8 cellular contexts compared by ENCODE assay signal in genomic region chr12:59595097-59595496, GRCh38. TPM values are rescaled to one million over a fixed set of nuclear protein-coding genes. Genes with fewer than 3 reads are reported as not detected.
DNase-seq lines count a peak whose midpoint lies in the region; ATAC-seq and TF ChIP-seq lines count a peak whose summit lies in the region.

No MANE protein-coding gene starts in this region.

- H4K20me1 ChIP-seq in OCI-LY3 (ENCODE audit: insufficient read depth, low read length): no peaks in the 10 kb centered on the region

- peak overlapping the region; percentile 73 for H3K4me2 ChIP-seq in OCI-LY3 (ENCODE audit: low read length)

- peaks cover 32% of the 10 kb centered on the region for H3K4me1 Mint-ChIP-seq in endothelial cell (ENCODE audit: unreplicated experiment)
- H3K4me1 Mint-ChIP-seq in progenitor cell of endocrine pancreas (ENCODE audit: low read depth): peaks cover 12% of the 10 kb centered on the region

- TF ChIP-seq CTCF in OCI-LY3 (IDR thresholded peaks at IDR 0.05; ENCODE audit: low read depth, low read length): no peak
- no peak for TF ChIP-seq CTCF in endothelial cell (IDR thresholded peaks at IDR 0.05; ENCODE audit: unreplicated experiment)
- TF ChIP-seq CTCF in progenitor cell of endocrine pancreas (IDR thresholded peaks at IDR 0.05; ENCODE audit: unreplicated experiment): no peak

- H3K4me3 Mint-ChIP-seq in endothelial cell (ENCODE audit: unreplicated experiment) (peak overlapping the region; percentile 93), progenitor cell of endocrine pancreas (ENCODE audit: low read depth) (peak overlapping the region; percentile 88)

- no peak for DNase-seq in endothelial cell (ENCODE audit: low spot score)
- DNase-seq in progenitor cell of endocrine pancreas (ENCODE audit: low spot score, unreplicated experiment): no peak
- no peak for DNase-seq in GM19238 (ENCODE audit: insufficient read length, low spot score)
- DNase-seq in NCI-H226: no peak

- H3K27me3 Mint-ChIP-seq in endothelial cell (ENCODE audit: unreplicated experiment): peaks cover 6% of the 10 kb centered on the region
- peaks cover 18% of the 10 kb centered on the region for H3K27me3 Mint-ChIP-seq in progenitor cell of endocrine pancreas

- no peaks in the 10 kb centered on the region for H3K27me3 ChIP-seq in OCI-LY3 (ENCODE audit: low read depth, low read length)

- peak overlapping the region; percentile 66; the same call in 1 of the 2 replicates for H2AFZ ChIP-seq in OCI-LY3 (ENCODE audit: low read depth, low read length)

- H3K27ac ChIP-seq in OCI-LY3 (ENCODE audit: low read length): no peak overlapping the region

- no peak for ATAC-seq in HG02678 (IDR thresholded peaks at IDR 0.05; ENCODE audit: unreplicated experiment)
- no peak for ATAC-seq in HG02610 (IDR thresholded peaks at IDR 0.05; ENCODE audit: unreplicated experiment)

- H3K79me2 ChIP-seq in OCI-LY3 (ENCODE audit: low read length): peaks cover 5% of the 10 kb centered on the region; the same call in 1 of the 2 replicates

- H3K9me3 Mint-ChIP-seq in endothelial cell (ENCODE audit: unreplicated experiment) (no peaks in the 10 kb centered on the region), progenitor cell of endocrine pancreas (ENCODE audit: low read depth) (no peaks in the 10 kb centered on the region)

- H3K36me3 ChIP-seq in OCI-LY3 (replicated peaks; ENCODE audit: low read depth, low read length): peaks cover 7% of the 10 kb centered on the region

- peaks cover 16% of the 10 kb centered on the region for H3K4me1 ChIP-seq in OCI-LY3 (ENCODE audit: low read length)

- H3K4me3 ChIP-seq in GM08714 (ENCODE audit: low read length) (peak overlapping the region; percentile 99), OCI-LY3 (ENCODE audit: low read length) (peak overlapping the region; percentile 83)

- H3K27ac Mint-ChIP-seq in endothelial cell (ENCODE audit: unreplicated experiment) (no peak overlapping the region), progenitor cell of endocrine pancreas (no peak overlapping the region)

- H3K36me3 Mint-ChIP-seq in endothelial cell (ENCODE audit: low read depth, unreplicated experiment) (no peaks in the 10 kb centered on the region), progenitor cell of endocrine pancreas (ENCODE audit: insufficient read depth) (no peaks in the 10 kb centered on the region)

- no peaks in the 10 kb centered on the region for H3K9me3 ChIP-seq in OCI-LY3 (ENCODE audit: insufficient read depth, low read length)

- peak overlapping the region; percentile 85 for H3K9ac ChIP-seq in OCI-LY3 (ENCODE audit: low read length)

RNA-seq across cellular contexts. Expression of gene SLC16A7, which starts 0.7 kb away (rescaled TPM):
- total RNA-seq in endothelial cell (ENCODE audit: unreplicated experiment): 14.6 TPM
- total RNA-seq in progenitor cell of endocrine pancreas: 6.2 and 6.5 TPM in 2 replicates
